ENCODE assay signal across 18 cellular contexts in the genomic region with DNA sequence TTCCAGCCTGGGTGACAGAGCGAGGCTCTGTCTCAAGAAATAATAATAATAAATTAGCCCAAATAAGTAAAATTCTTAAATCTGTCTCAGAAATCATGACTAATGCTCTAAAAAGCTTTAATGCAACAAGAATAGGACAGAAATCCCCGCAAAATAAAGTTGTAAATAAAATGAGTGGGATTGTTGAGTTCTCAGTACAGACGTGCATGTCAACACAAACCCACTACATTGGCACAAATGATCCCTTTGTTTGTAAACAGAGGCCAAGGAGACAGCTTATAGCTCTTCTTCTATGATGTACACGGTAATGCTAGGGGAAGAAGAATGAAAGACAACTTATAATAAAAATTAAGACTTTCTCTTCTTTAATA. TPM values are rescaled to one million over a fixed set of nuclear protein-coding genes. Genes with fewer than 3 reads are reported as not detected.
A peak's percentile ranks its signal among the peaks of the same experiment; 100 is the strongest.
DNase-seq lines count a peak whose midpoint lies in the region; ATAC-seq and TF ChIP-seq lines count a peak whose summit lies in the region.
"Had no signal": no experiment of that assay in that cellular context is flagged by ENCODE, and none has a peak within 500 bp of the region (broad histone marks: within the 10 kb centered on the region; RNA-seq: fewer than 3 reads in every experiment).

No MANE protein-coding gene starts in this region.

- ATAC-seq in activated T-cell treated with anti-CD3 and anti-CD28 coated beads, Interleukin-2, amount 50 U/mL, for 4 hours: no peak
- no peak for ATAC-seq in stimulated activated effector memory CD8-positive, alpha-beta T cell treated with anti-CD3 and anti-CD28 coated beads, Interleukin-12 subunit alpha, Interleukin-12 subunit beta, amount 100 ng/mL, for 72 hours
- ATAC-seq in heart left ventricle (no peak), GM18505 (IDR thresholded peaks at IDR 0.05; ENCODE audit: unreplicated experiment) (no peak)
- ATAC-seq: body of pancreas, esophagus mucosa had no signal

- peaks cover 0 to 78% (median 23%) of the 10 kb centered on the region in 12 donors for H3K4me1 ChIP-seq in heart left ventricle

- H3K9me3 ChIP-seq in heart left ventricle: no peaks in the 10 kb centered on the region
- H3K9me3 ChIP-seq: body of pancreas had no signal

- H3K9me3 Mint-ChIP-seq in activated T-cell treated with anti-CD3 and anti-CD28 coated beads, Interleukin-2, amount 50 U/mL, for 4 hours: no peaks in the 10 kb centered on the region
- H3K9me3 Mint-ChIP-seq in stimulated activated effector memory CD8-positive, alpha-beta T cell treated with anti-CD3 and anti-CD28 coated beads, Interleukin-12 subunit alpha, Interleukin-12 subunit beta, amount 100 ng/mL, for 72 hours: no peaks in the 10 kb centered on the region
- H3K9me3 Mint-ChIP-seq: IgD-negative memory B cell had no signal

- no peaks in the 10 kb centered on the region for H3K36me3 ChIP-seq in heart left ventricle

- TF ChIP-seq CTCF in choroid plexus epithelial cell (conservative IDR thresholded peaks at IDR 0.05; ENCODE audit: low read depth, low read length) (no peak), heart left ventricle (IDR thresholded peaks at IDR 0.05) (no peak)

- H3K36me3 Mint-ChIP-seq in activated T-cell treated with anti-CD3 and anti-CD28 coated beads, Interleukin-2, amount 50 U/mL, for 4 hours (ENCODE audit: insufficient read depth): peaks cover 17% of the 10 kb centered on the region
- peaks cover 88% of the 10 kb centered on the region for H3K36me3 Mint-ChIP-seq in stimulated activated effector memory CD8-positive, alpha-beta T cell treated with anti-CD3 and anti-CD28 coated beads, Interleukin-12 subunit alpha, Interleukin-12 subunit beta, amount 100 ng/mL, for 72 hours

- WGBS in heart left ventricle, 4 donors: 88 to 95% (median 90%) methylated on average over 4 of the region's 4 CpGs

- intact Hi-C loops in heart left ventricle (cut with DNase I): loop anchor here in 4 of 10 donors (5.0 to 10.0 kb wide), 4 partner anchors 38 to 85 kb away; a partner anchor contains a TSS

- H3K27me3 Mint-ChIP-seq in activated T-cell treated with anti-CD3 and anti-CD28 coated beads, Interleukin-2, amount 50 U/mL, for 4 hours (ENCODE audit: low read depth): no peaks in the 10 kb centered on the region
- H3K27me3 Mint-ChIP-seq: IgD-negative memory B cell had no signal

- no peak for DNase-seq in activated T-cell treated with anti-CD3 and anti-CD28 coated beads, Interleukin-2, amount 50 U/mL, for 4 hours
- DNase-seq in activated T-cell treated with anti-CD3 and anti-CD28 coated beads, Interleukin-2, amount 50 U/mL, for 48 hours: no peak
- peak; percentile 40 for DNase-seq in SK-MEL-5 (ENCODE audit: low read depth, low spot score)
- DNase-seq in choroid plexus epithelial cell (ENCODE audit: low read depth): peak; percentile 59
- no peak for DNase-seq in stimulated activated effector memory CD8-positive, alpha-beta T cell treated with anti-CD3 and anti-CD28 coated beads, Interleukin-12 subunit alpha, Interleukin-12 subunit beta, amount 100 ng/mL, for 72 hours (ENCODE audit: low spot score in 2 of 2)
- DNase-seq in stimulated activated CD4-positive, alpha-beta T cell treated with anti-CD3 and anti-CD28 coated beads, Interleukin-1b, Interleukin-23, amount 100 ng/mL, for 48 hours: no peak
- no peak for DNase-seq in heart left ventricle
- DNase-seq: activated CD4-positive, CD25-positive, alpha-beta regulatory T cell; body of pancreas; COR-L47; islet precursor cell; NCI-H1092; NCI-H82; retina; substantia nigra had no signal

- peaks cover 80% of the 10 kb centered on the region for H3K4me1 Mint-ChIP-seq in activated T-cell treated with anti-CD3 and anti-CD28 coated beads, Interleukin-2, amount 50 U/mL, for 4 hours (ENCODE audit: low read depth)
- peaks cover 73% of the 10 kb centered on the region for H3K4me1 Mint-ChIP-seq in stimulated activated effector memory CD8-positive, alpha-beta T cell treated with anti-CD3 and anti-CD28 coated beads, Interleukin-12 subunit alpha, Interleukin-12 subunit beta, amount 100 ng/mL, for 72 hours

- H3K27ac Mint-ChIP-seq in stimulated activated effector memory CD8-positive, alpha-beta T cell treated with anti-CD3 and anti-CD28 coated beads, Interleukin-12 subunit alpha, Interleukin-12 subunit beta, amount 100 ng/mL, for 72 hours: peak overlapping the region; percentile 94
- H3K27ac Mint-ChIP-seq: IgD-negative memory B cell had no signal

- peak overlapping the region in 1 of 12 donors; percentile 42 for H3K27ac ChIP-seq in heart left ventricle
- H3K27ac ChIP-seq: body of pancreas had no signal

- in situ Hi-C loops in SK-MEL-5 (cut with HindIII; ENCODE audit: low pct_unique_long_range_greater_than_20kb, low sequenced_read_pairs): no loop called here

- peak overlapping the region; percentile 24 for H3K4me3 Mint-ChIP-seq in activated T-cell treated with anti-CD3 and anti-CD28 coated beads, Interleukin-2, amount 50 U/mL, for 4 hours
- peak overlapping the region; percentile 91 for H3K4me3 Mint-ChIP-seq in stimulated activated effector memory CD8-positive, alpha-beta T cell treated with anti-CD3 and anti-CD28 coated beads, Interleukin-12 subunit alpha, Interleukin-12 subunit beta, amount 100 ng/mL, for 72 hours

- no peak overlapping the region for H3K4me3 ChIP-seq in choroid plexus epithelial cell (ENCODE audit: low read depth, low read length)
- H3K4me3 ChIP-seq in heart left ventricle: no peak overlapping the region
- H3K4me3 ChIP-seq: body of pancreas had no signal

- no peaks in the 10 kb centered on the region for H3K27me3 ChIP-seq in heart left ventricle
- H3K27me3 ChIP-seq: body of pancreas had no signal

- TF ChIP-seq POLR2A in heart left ventricle (IDR thresholded peaks at IDR 0.05): no peak
- no peak for TF ChIP-seq POLR2A in GM18505 (IDR thresholded peaks at IDR 0.05; ENCODE audit: borderline replicate concordance, extremely low read depth, insufficient read depth, insufficient read length)

RNA-seq across cellular contexts. Expression of a gene that starts 6.0 kb away (rescaled TPM):
- 10 to 100 TPM; 62.9 to 86.7 (median 71.9) TPM for total RNA-seq in activated T-cell treated with anti-CD3 and anti-CD28 coated beads, Interleukin-2, amount 50 U/mL, for 4 hours
- total RNA-seq in SK-MEL-5 (2014; rRNA removed; shearing (Covaris generic)): 33.4 and 37.2 TPM in 2 replicates
- polyA plus RNA-seq in SK-MEL-5 (2015; cell fraction: cytosol; rRNA removed): 42.9 and 48.2 TPM in 2 replicates
- 87.6 and 95.2 TPM in 2 replicates for polyA plus RNA-seq in SK-MEL-5 (2015; cell fraction: nucleus; rRNA removed)
- total RNA-seq in heart left ventricle: 10 to 100 TPM; 26.1 to 51.9 (median 32.4) TPM
- polyA plus RNA-seq in heart left ventricle: 10 to 100 TPM; 13.0 to 20.3 TPM

RNA-seq across cellular contexts. Expression of a gene that starts 18.1 kb away (rescaled TPM):
- 100 to 1,000 TPM; 193 to 264 (median 220) TPM for total RNA-seq in activated T-cell treated with anti-CD3 and anti-CD28 coated beads, Interleukin-2, amount 50 U/mL, for 4 hours
- 2.9 and 3.5 TPM in 2 replicates for total RNA-seq in SK-MEL-5 (2014; rRNA removed; shearing (Covaris generic))
- polyA plus RNA-seq in SK-MEL-5 (2015; cell fraction: cytosol; rRNA removed): 1.7 and 2.5 TPM in 2 replicates
- polyA plus RNA-seq in SK-MEL-5 (2015; cell fraction: nucleus; rRNA removed): 3.1 and 4.1 TPM in 2 replicates
- total RNA-seq in heart left ventricle: 10 to 100 TPM in 8 of 9 donors, 1 to 10 TPM in 1; 7.5 to 44.0 (median 15.7) TPM
- polyA plus RNA-seq in heart left ventricle: 1 to 10 TPM; 4.9 to 9.0 TPM

Comparison
In these comparisons a context has a peak if more than half of its experiments do, and no peak if none do; other contexts are left out.
1. DNase-seq: peak in SK-MEL-5 (single experiment) and choroid plexus epithelial cell (single experiment); none in activated T-cell treated with anti-CD3 and anti-CD28 coated beads, Interleukin-2, amount 50 U/mL, for 4 hours (single experiment), activated T-cell treated with anti-CD3 and anti-CD28 coated beads, Interleukin-2, amount 50 U/mL, for 48 hours (0 of 2), stimulated activated effector memory CD8-positive, alpha-beta T cell treated with anti-CD3 and anti-CD28 coated beads, Interleukin-12 subunit alpha, Interleukin-12 subunit beta, amount 100 ng/mL, for 72 hours (0 of 2), stimulated activated CD4-positive, alpha-beta T cell treated with anti-CD3 and anti-CD28 coated beads, Interleukin-1b, Interleukin-23, amount 100 ng/mL, for 48 hours (single experiment) and heart left ventricle (0 of 5).
2. RNA of a gene that starts 18.1 kb away (total RNA-seq): 193 to 264 TPM in activated T-cell treated with anti-CD3 and anti-CD28 coated beads, Interleukin-2, amount 50 U/mL, for 4 hours; 7.5 to 44.0 TPM in heart left ventricle and 2.9 to 3.5 TPM in SK-MEL-5; every median in the first group is over 4 times any median in the second.